ENCODE assay signal across 14 cellular contexts in the genomic region with DNA sequence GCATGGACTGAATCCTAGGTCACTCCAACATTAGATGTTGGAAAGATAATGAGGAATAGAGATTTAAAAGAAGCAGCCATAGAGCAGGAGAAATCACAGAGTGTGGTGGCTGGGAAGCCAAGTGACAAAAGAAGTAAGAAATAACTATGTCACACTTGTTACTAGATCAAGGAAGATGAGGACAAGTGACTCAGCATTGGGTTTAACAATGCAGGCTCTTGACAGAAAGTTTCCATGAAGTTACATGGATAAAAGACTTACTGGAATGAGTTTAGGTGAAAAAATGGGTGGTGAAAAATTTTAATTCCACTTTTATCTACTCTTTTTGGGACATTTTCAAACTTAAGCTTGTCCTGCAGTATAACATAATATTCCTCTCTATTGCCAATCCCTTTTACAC.
"Had no signal": no experiment of that assay in that cellular context is flagged by ENCODE, and none has a peak within 500 bp of the region (broad histone marks: within the 10 kb centered on the region; RNA-seq: fewer than 3 reads in every experiment).

No MANE protein-coding gene starts in this region.

- H3K27me3 ChIP-seq: hepatocyte, tibial artery, uterus had no signal

- H3K27me3 Mint-ChIP-seq: activated CD4-positive, alpha-beta memory T cell treated with anti-CD3 and anti-CD28 coated beads for 36 hours had no signal

- FAIRE-seq: TTC549 had no signal

- H3K4me3 Mint-ChIP-seq: activated CD4-positive, alpha-beta memory T cell treated with anti-CD3 and anti-CD28 coated beads for 36 hours; neural crest cell had no signal

- H3K4me1 ChIP-seq: parathyroid adenoma, uterus had no signal

- DNase-seq: activated CD4-positive, alpha-beta memory T cell treated with anti-CD3 and anti-CD28 coated beads for 36 hours; activated CD4-positive, CD25-positive, alpha-beta regulatory T cell treated with anti-CD3 and anti-CD28 coated beads, Interleukin-2, amount 50 U/mL, for 72 hours; activated T-cell treated with anti-CD3 and anti-CD28 coated beads, Interleukin-2, amount 50 U/mL, for 48 hours; effector CD4-positive, alpha-beta T cell; stimulated activated CD4-positive, alpha-beta T cell treated with anti-CD3 and anti-CD28 coated beads, Interleukin-4, amount 100 ng/mL, for 4 hours; T-helper 2 cell; tibial artery; uterus had no signal

- H3K36me3 ChIP-seq: tibial artery, uterus had no signal

- H3K9me3 ChIP-seq: tibial artery, uterus had no signal

- H3K9me3 Mint-ChIP-seq: activated CD4-positive, alpha-beta memory T cell treated with anti-CD3 and anti-CD28 coated beads for 36 hours had no signal

- H3K4me3 ChIP-seq: coronary artery, hepatocyte, skin epidermis, tibial artery, uterus had no signal

- H2AFZ ChIP-seq: hepatocyte, parathyroid adenoma had no signal

- H3K9ac ChIP-seq: parathyroid adenoma had no signal

- H3K79me2 ChIP-seq: hepatocyte, parathyroid adenoma had no signal

- H3K27ac ChIP-seq: coronary artery, hepatocyte, parathyroid adenoma, skin epidermis, tibial artery, uterus had no signal

- H3K27ac Mint-ChIP-seq: activated CD4-positive, alpha-beta memory T cell treated with anti-CD3 and anti-CD28 coated beads for 36 hours had no signal

- H3K4me2 ChIP-seq: hepatocyte had no signal
